8 cellular contexts compared by ENCODE assay signal in the genomic region with DNA sequence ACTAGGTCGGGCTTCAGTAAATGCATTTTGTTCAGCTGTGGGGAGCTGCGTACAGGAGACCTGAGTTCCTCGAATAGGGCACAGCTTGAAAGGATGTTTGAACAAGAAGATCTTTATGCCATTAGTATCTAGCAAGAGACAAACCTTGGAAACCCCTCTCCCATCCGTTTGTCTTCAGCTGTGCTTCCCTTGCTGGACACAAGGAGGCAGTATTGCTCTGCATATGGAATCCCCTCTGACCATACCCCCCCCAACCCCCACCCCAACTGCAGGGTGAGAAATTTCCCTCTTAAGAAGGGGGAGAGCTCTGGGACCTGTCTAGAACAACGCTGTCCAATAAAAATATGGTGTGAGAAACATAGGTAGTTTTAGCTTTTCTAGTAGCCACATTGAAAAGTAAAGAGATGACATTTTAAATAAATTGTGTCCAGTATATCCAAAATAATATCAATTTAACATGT. TPM values are rescaled to one million over a fixed set of nuclear protein-coding genes. Genes with fewer than 3 reads are reported as not detected.
DNase-seq lines count a peak whose midpoint lies in the region; ATAC-seq and TF ChIP-seq lines count a peak whose summit lies in the region.

No MANE protein-coding gene starts in this region.

- H3K4me3 ChIP-seq in LNCaP clone FGC (ENCODE audit: low read depth, low read length) = peak overlapping the region; percentile 92
- peak overlapping the region; percentile 69 for H3K4me3 ChIP-seq in urinary bladder (ENCODE audit: low read depth, low read length)

- peak; percentile 91 for TF ChIP-seq CTCF in LNCaP clone FGC (IDR thresholded peaks at IDR 0.05; ENCODE audit: control insufficient read depth, extremely low read depth, insufficient read depth)

- H3K27ac ChIP-seq in urinary bladder (ENCODE audit: low read depth) = no peak overlapping the region

- intact Hi-C loops in head of caudate nucleus (cut with DNase I) (no loop called here), posterior vena cava (cut with DNase I) (no loop called here)

- WGBS in urinary bladder = 17% methylated on average over 5 of the region's 5 CpGs

- peak; percentile 43 for DNase-seq in DMS79 (lab: John Stamatoyannopoulos, UW)
- no peak for DNase-seq in LNCaP clone FGC (ENCODE audit: low read depth)
- DNase-seq in SK-N-DZ (ENCODE audit: low spot score) = peak; percentile 74
- peak; percentile 71 for DNase-seq in activated naive CD4-positive, alpha-beta T cell treated with anti-CD3 and anti-CD28 coated beads, Interleukin-2, amount 50 U/mL, for 16 hours
- DNase-seq in head of caudate nucleus = peak in 39 of 42 donors; percentile 31 to 83 (median 60)
- peak; percentile 25 for DNase-seq in posterior vena cava (ENCODE audit: low spot score)

- H3K36me3 ChIP-seq in urinary bladder (ENCODE audit: insufficient read depth) = no peaks in the 10 kb centered on the region

- no peaks in the 10 kb centered on the region for H3K4me1 ChIP-seq in urinary bladder (ENCODE audit: insufficient read depth)

- no peak for ATAC-seq in GM19463 (IDR thresholded peaks at IDR 0.05; ENCODE audit: unreplicated experiment)

RNA-seq across cellular contexts. Expression of gene MRM1, which starts 1.6 kb away (rescaled TPM):
- 11.8 and 12.7 TPM in 2 replicates for polyA plus RNA-seq in SK-N-DZ (2014; cell fraction: cytosol; rRNA removed)
- 13.3 and 17.6 TPM in 2 replicates for polyA plus RNA-seq in SK-N-DZ (2014; cell fraction: nucleus; rRNA removed)
- total RNA-seq in posterior vena cava (1 to 10 TPM; 2.9 to 3.8 TPM), urinary bladder (3.0 TPM)
- polyA plus RNA-seq in urinary bladder = 7.9 TPM

RNA-seq across cellular contexts. Expression of gene DHRS11, which starts 11.3 kb away (rescaled TPM):
- 12.3 and 12.5 TPM in 2 replicates for polyA plus RNA-seq in SK-N-DZ (2014; cell fraction: cytosol; rRNA removed)
- polyA plus RNA-seq in SK-N-DZ (2014; cell fraction: nucleus; rRNA removed) = 25.5 and 34.7 TPM in 2 replicates
- total RNA-seq in posterior vena cava (1 to 10 TPM; 3.5 to 5.4 TPM), urinary bladder (3.2 TPM)
- 9.4 TPM for polyA plus RNA-seq in urinary bladder

RNA-seq across cellular contexts. Expression of gene GGNBP2, which starts 58.2 kb away (rescaled TPM):
- polyA plus RNA-seq in SK-N-DZ (2014; cell fraction: cytosol; rRNA removed) = 51.4 and 58.0 TPM in 2 replicates
- 116 and 141 TPM in 2 replicates for polyA plus RNA-seq in SK-N-DZ (2014; cell fraction: nucleus; rRNA removed)
- total RNA-seq in posterior vena cava (10 to 100 TPM; 64.0 to 65.5 TPM), urinary bladder (86.5 TPM)
- 46.4 TPM for polyA plus RNA-seq in urinary bladder
